Comparison of ENCODE assay signal across 1 cellular context in genomic region chr7:139033346-139034114, GRCh38.
TF ChIP-seq lines count a peak whose summit lies in the region.

No MANE protein-coding gene starts in this region.

TF ChIP-seq in HepG2, 621 proteins besides CTCF, POLR2A, EP300 and RAD21:
- TF ChIP-seq TCF7 (IDR thresholded peaks at IDR 0.05; ENCODE audit: low read depth), result no peak
